8 cellular contexts compared by ENCODE assay signal in genomic region chr10:60434418-60435046, GRCh38. TPM values are rescaled to one million over a fixed set of nuclear protein-coding genes. Genes with fewer than 3 reads are reported as not detected.
A peak's percentile ranks its signal among the peaks of the same experiment; 100 is the strongest.
DNase-seq lines count a peak whose midpoint lies in the region; ATAC-seq, FAIRE-seq and TF ChIP-seq lines count a peak whose summit lies in the region.

No MANE protein-coding gene starts in this region.

- intact Hi-C loops in pancreas (cut with DNase I), result loop anchor here in 2 of 3 donors (10.0 kb wide), 1 partner anchor 320 kb away; no protein-coding TSS in a partner anchor

- POLR2A ChIA-PET in activated CD4-positive, alpha-beta T cell treated with anti-CD3 and anti-CD28 coated beads, Interleukin-2, amount 10 ng/mL, durations not matched to agents 7 days and 5 days (lab: Charles Lee), result no interaction called here
- POLR2A ChIA-PET in SK-N-SH (lab: Yijun Ruan, JAX), result no interaction called here

- H4K20me1 ChIP-seq in SK-N-SH (ENCODE audit: insufficient read depth), result no peaks in the 10 kb centered on the region

- TF ChIP-seq CTCF in SK-N-SH (IDR thresholded peaks at IDR 0.05) (peak; percentile 84), pancreas (IDR thresholded peaks at IDR 0.05) (peak; percentile 18 to 63 (median 54))

- H3K4me3 ChIP-seq in Jurkat, Clone E6-1 (ENCODE audit: low read length), result no peak overlapping the region
- no peak overlapping the region; a peak in 1 of 4 replicates for H3K4me3 ChIP-seq in SK-N-SH (ENCODE audit: low read depth in 2 of 2, low read length in 1 of 2)
- H3K4me3 ChIP-seq in pancreas, result no peak overlapping the region

- peak; percentile 98 for TF ChIP-seq RAD21 in SK-N-SH (IDR thresholded peaks at IDR 0.05; ENCODE audit: low read length)

- H2AFZ ChIP-seq in SK-N-SH (ENCODE audit: low read depth), result peak overlapping the region; percentile 43

- H3K4me1 ChIP-seq in SK-N-SH (ENCODE audit: control insufficient read depth in 1 of 2, insufficient read depth in 2 of 2, low read depth in 1 of 2, low read length in 1 of 2) (peaks cover 7 to 39% of the 10 kb centered on the region in 2 experiments), pancreas (no peaks in the 10 kb centered on the region)

- no peaks in the 10 kb centered on the region for H3K9me3 Mint-ChIP-seq in activated CD4-positive, alpha-beta T cell treated with anti-CD3 and anti-CD28 coated beads, Interleukin-2, amount 10 ng/mL, durations not matched to agents 7 days and 5 days

- no peaks in the 10 kb centered on the region for H3K27me3 Mint-ChIP-seq in activated CD4-positive, alpha-beta T cell treated with anti-CD3 and anti-CD28 coated beads, Interleukin-2, amount 10 ng/mL, durations not matched to agents 7 days and 5 days

- H3F3A ChIP-seq in SK-N-SH (replicated peaks; ENCODE audit: insufficient read depth), result peaks cover 36% of the 10 kb centered on the region

- H3K27me3 ChIP-seq in SK-N-SH (ENCODE audit: insufficient read depth) (no peaks in the 10 kb centered on the region), pancreas (no peaks in the 10 kb centered on the region)

- H3K9ac ChIP-seq in SK-N-SH, result no peak overlapping the region

- ATAC-seq in pancreas, result peak; percentile 60 to 88 (median 85)
- no peak for ATAC-seq in GM18870 (IDR thresholded peaks at IDR 0.05; ENCODE audit: unreplicated experiment)

- H3K79me2 ChIP-seq in SK-N-SH (ENCODE audit: insufficient read depth), result no peaks in the 10 kb centered on the region

- DNase-seq in activated CD4-positive, alpha-beta T cell treated with anti-CD3 and anti-CD28 coated beads, Interleukin-2, amount 10 ng/mL, durations not matched to agents 7 days and 5 days, result peak; percentile 17
- no peak for DNase-seq in activated CD4-positive, alpha-beta T cell treated with anti-CD3 and anti-CD28 coated beads, Interleukin-2, amount 50 U/mL, for 48 hours
- DNase-seq in Jurkat, Clone E6-1 (ENCODE audit: low read depth, low spot score), result peak; percentile 10
- peak; percentile 61 for DNase-seq in SK-N-SH
- DNase-seq in fibroblast of the conjunctiva (ENCODE audit: low read depth), result peak; percentile 68
- DNase-seq in pancreas, result peak in 2 of 6 donors; percentile 9 to 38
- DNase-seq in stimulated activated naive CD4-positive, alpha-beta T cell (lab: John Stamatoyannopoulos, UW), result no peak

- H3K27ac ChIP-seq in SK-N-SH (ENCODE audit: low read depth in 2 of 2, low read length in 1 of 2) (peak overlapping the region; percentile 65 to 98; a peak in 3 of 4 replicates), pancreas (no peak overlapping the region)

- no peaks in the 10 kb centered on the region for H3K9me3 ChIP-seq in SK-N-SH
- no peaks in the 10 kb centered on the region for H3K9me3 ChIP-seq in pancreas

- CTCF ChIA-PET in activated CD4-positive, alpha-beta T cell treated with anti-CD3 and anti-CD28 coated beads, Interleukin-2, amount 10 ng/mL, durations not matched to agents 7 days and 5 days (lab: Charles Lee), result no interaction called here
- CTCF ChIA-PET in SK-N-SH (lab: Yijun Ruan, JAX), result interaction anchor here (0.7 to 15.0 kb wide), 17 partner anchors 9 to 337 kb away, joined by 3 to 294 read pairs (median 5); no protein-coding TSS in a partner anchor

- H3K4me3 Mint-ChIP-seq in activated CD4-positive, alpha-beta T cell treated with anti-CD3 and anti-CD28 coated beads, Interleukin-2, amount 10 ng/mL, durations not matched to agents 7 days and 5 days, result no peak overlapping the region

- H3K36me3 ChIP-seq in SK-N-SH (replicated peaks in 1 of 2; ENCODE audit: control insufficient read depth in 1 of 2, insufficient read depth in 2 of 2, low read length in 1 of 2) (peaks cover 0 to 5% of the 10 kb centered on the region in 2 experiments), pancreas (no peaks in the 10 kb centered on the region)

- WGBS in SK-N-SH (ENCODE audit: low lambda C conversion rate), result 56% methylated on average over 3 of the region's 3 CpGs
- 51 to 59% methylated on average over 3 of the region's 3 CpGs for WGBS in pancreas, 2 donors

- H3K4me1 Mint-ChIP-seq in activated CD4-positive, alpha-beta T cell treated with anti-CD3 and anti-CD28 coated beads, Interleukin-2, amount 10 ng/mL, durations not matched to agents 7 days and 5 days, result no peaks in the 10 kb centered on the region

- H3K36me3 Mint-ChIP-seq in activated CD4-positive, alpha-beta T cell treated with anti-CD3 and anti-CD28 coated beads, Interleukin-2, amount 10 ng/mL, durations not matched to agents 7 days and 5 days (ENCODE audit: low read depth), result no peaks in the 10 kb centered on the region

- TF ChIP-seq EP300 in SK-N-SH (IDR thresholded peaks at IDR 0.05; ENCODE audit: borderline replicate concordance in 1 of 2, low read depth in 1 of 2, low read length in 1 of 2), result no peak

- no peak overlapping the region for H3K27ac Mint-ChIP-seq in activated CD4-positive, alpha-beta T cell treated with anti-CD3 and anti-CD28 coated beads, Interleukin-2, amount 10 ng/mL, durations not matched to agents 7 days and 5 days

- no peaks in the 10 kb centered on the region for H3K9me2 ChIP-seq in SK-N-SH

- peak; percentile 96 for FAIRE-seq in pancreas (lab: Jason Lieb, UNC)

- no peak overlapping the region for H3K4me2 ChIP-seq in SK-N-SH

TF ChIP-seq in SK-N-SH, 30 proteins besides CTCF, POLR2A, EP300 and RAD21:
- no peak for TF ChIP-seq RCOR1 (IDR thresholded peaks at IDR 0.05; ENCODE audit: low read length)
- peak; percentile 92 for TF ChIP-seq SMC3 (IDR thresholded peaks at IDR 0.05; ENCODE audit: low read depth, low read length)

RNA-seq across cellular contexts. Expression of gene ANK3, which starts 44.9 kb away (rescaled TPM):
- total RNA-seq in activated CD4-positive, alpha-beta T cell treated with anti-CD3 and anti-CD28 coated beads, Interleukin-2, amount 10 ng/mL, durations not matched to agents 7 days and 5 days, result 10 to 100 TPM; 43.5 to 47.1 TPM
- polyA plus RNA-seq in Jurkat, Clone E6-1 (2012; ENCODE audit: insufficient read depth, insufficient read length), result not detected
- 10.0 and 13.9 TPM in 2 replicates for polyA plus RNA-seq in SK-N-SH (2012; rRNA removed)
- 11.8 and 14.5 TPM in 2 replicates for polyA plus RNA-seq in SK-N-SH (2012; cell fraction: cytosol; rRNA removed)
- polyA plus RNA-seq in SK-N-SH (2012; cell fraction: nucleus; rRNA removed), result 8.9 and 16.1 TPM in 2 replicates
- total RNA-seq in pancreas, result 10 to 100 TPM; 15.7 to 28.5 (median 18.8) TPM
- polyA plus RNA-seq in pancreas, result 1 to 10 TPM; 3.3 to 7.7 TPM

Comparison
In these comparisons a context has a peak if more than half of its experiments do, and no peak if none do; other contexts are left out.
1. DNase-seq: peak in activated CD4-positive, alpha-beta T cell treated with anti-CD3 and anti-CD28 coated beads, Interleukin-2, amount 10 ng/mL, durations not matched to agents 7 days and 5 days (single experiment), Jurkat, Clone E6-1 (single experiment), SK-N-SH (single experiment) and fibroblast of the conjunctiva (single experiment); none in activated CD4-positive, alpha-beta T cell treated with anti-CD3 and anti-CD28 coated beads, Interleukin-2, amount 50 U/mL, for 48 hours (0 of 2) and stimulated activated naive CD4-positive, alpha-beta T cell (0 of 6).
2. H3K27ac ChIP-seq: peak in SK-N-SH (2 of 2); none in pancreas (0 of 4).